In genomic region chr19:13119654-13120053, GRCh38 we compare ENCODE assay signal across 9 cellular contexts. TPM values are rescaled to one million over a fixed set of nuclear protein-coding genes. Genes with fewer than 3 reads are reported as not detected.
A peak's percentile ranks its signal among the peaks of the same experiment; 100 is the strongest.
DNase-seq lines count a peak whose midpoint lies in the region; FAIRE-seq and TF ChIP-seq lines count a peak whose summit lies in the region.
"Had no signal": no experiment of that assay in that cellular context is flagged by ENCODE, and none has a peak within 500 bp of the region (broad histone marks: within the 10 kb centered on the region; RNA-seq: fewer than 3 reads in every experiment).

No MANE protein-coding gene starts in this region.

- WGBS in H1 (ENCODE audit: extremely low coverage in 1 of 2, insufficient coverage in 1 of 2, insufficient read length in 1 of 2, insufficient replicate concordance in 2 of 2, low coverage in 1 of 2, low lambda C conversion rate in 2 of 2, missing lambda C conversion rate in 1 of 2), 2 experiments = 83% methylated on average over 10 of the region's 10 CpGs; no CpG with 5 or more reads in 1 of the 2 experiments

- peak overlapping the region; percentile 55; the same call in 1 of the 2 replicates for H2AK5ac ChIP-seq in H1 (ENCODE audit: low read depth, low read length)

- H3K36me3 Mint-ChIP-seq in Calu3 (ENCODE audit: insufficient read depth, unreplicated experiment) (peaks cover 46% of the 10 kb centered on the region), neural progenitor cell (peaks cover 12% of the 10 kb centered on the region)

- no peaks in the 10 kb centered on the region for H3K27me3 ChIP-seq in OCI-LY3 (ENCODE audit: low read depth, low read length)
- H3K27me3 ChIP-seq in H1 (replicated peaks in 1 of 4; ENCODE audit: control insufficient read depth in 3 of 4, extremely low read depth in 1 of 4, insufficient read depth in 3 of 4, low read length in 3 of 4) = no peaks in the 10 kb centered on the region
- no peaks in the 10 kb centered on the region for H3K27me3 ChIP-seq in neural progenitor cell

- no peak overlapping the region for H3K14ac ChIP-seq in H1 (ENCODE audit: insufficient read length)

- no TSS peak for BruUV-seq in Calu3 (replicated peaks; lab: Mats Ljungman, UMichigan)

- H2BK20ac ChIP-seq in H1 (ENCODE audit: low read length) = no peak overlapping the region

- H2BK120ac ChIP-seq in H1 (replicated peaks; ENCODE audit: low read depth, low read length) = no peak overlapping the region

- peak overlapping the region; percentile 97; the same call in 1 of the 2 replicates for H2BK12ac ChIP-seq in H1 (ENCODE audit: low read depth, low read length)

- peaks cover 38% of the 10 kb centered on the region for H3K79me1 ChIP-seq in H1 (ENCODE audit: low read depth, low read length)

- peaks cover 8% of the 10 kb centered on the region; the same call in 1 of the 2 replicates for H3K23me2 ChIP-seq in H1 (ENCODE audit: low read depth, low read length)

- H3K79me2 ChIP-seq in OCI-LY3 (ENCODE audit: low read length) = peaks cover 86% of the 10 kb centered on the region
- H3K79me2 ChIP-seq in H1 (ENCODE audit: control insufficient read depth in 1 of 2, insufficient read depth in 2 of 2, low read length in 2 of 2) = peaks cover 54 to 78% of the 10 kb centered on the region in 2 experiments
- H3K79me2 ChIP-seq in neural progenitor cell (ENCODE audit: low read depth) = peaks cover 84% of the 10 kb centered on the region

- H4K20me1 ChIP-seq in OCI-LY3 (ENCODE audit: insufficient read depth, low read length) = peaks cover 50% of the 10 kb centered on the region
- peaks cover 48 to 49% of the 10 kb centered on the region in 2 experiments for H4K20me1 ChIP-seq in H1 (replicated peaks in 1 of 2; ENCODE audit: control insufficient read depth in 1 of 2, insufficient read depth in 2 of 2, low read length in 2 of 2)
- H4K20me1 ChIP-seq in neural progenitor cell (ENCODE audit: low read depth) = peaks cover 63% of the 10 kb centered on the region

- intact Hi-C loops in Calu3 (cut with micrococcal nuclease; ENCODE audit: unreplicated experiment) = no loop called here

- no peak overlapping the region for H4K5ac ChIP-seq in H1 (ENCODE audit: insufficient read length, low read depth, low read length)

- H3K4me3 ChIP-seq in OCI-LY3 (ENCODE audit: low read length) (peak overlapping the region; percentile 96), H1 (ENCODE audit: extremely low read depth in 1 of 4, insufficient read depth in 2 of 4, low read depth in 3 of 4, low read length in 4 of 4) (peak overlapping the region; percentile 76 to 100 (median 84); a peak in 6 of 8 replicates), neural progenitor cell (peak overlapping the region; percentile 100)

- H3K27me3 Mint-ChIP-seq in Calu3 (ENCODE audit: unreplicated experiment) (no peaks in the 10 kb centered on the region), neural progenitor cell (ENCODE audit: insufficient read depth, low read depth) (peaks cover 11% of the 10 kb centered on the region)

- H3K9me3 ChIP-seq in OCI-LY3 (ENCODE audit: insufficient read depth, low read length) (no peaks in the 10 kb centered on the region), H1 (ENCODE audit: insufficient read depth in 2 of 2, low read depth in 1 of 2, low read length in 1 of 2) (no peaks in the 10 kb centered on the region), neural progenitor cell (ENCODE audit: low read depth) (no peaks in the 10 kb centered on the region)

- no peak for FAIRE-seq in H1 (lab: Jason Lieb, UNC)
- FAIRE-seq: RCC 7860 had no signal

- peaks cover 7% of the 10 kb centered on the region for H3K36me3 ChIP-seq in OCI-LY3 (replicated peaks; ENCODE audit: low read depth, low read length)
- peaks cover 0 to 14% (median 9%) of the 10 kb centered on the region in 4 experiments; a peak in 5 of 8 replicates for H3K36me3 ChIP-seq in H1 (ENCODE audit: control insufficient read depth in 2 of 4, insufficient read depth in 4 of 4, low read length in 3 of 4)
- H3K36me3 ChIP-seq in neural progenitor cell = no peaks in the 10 kb centered on the region

- H3K4me3 Mint-ChIP-seq in Calu3 (ENCODE audit: low read depth, unreplicated experiment) (peak overlapping the region; percentile 85), neural progenitor cell (peak overlapping the region; percentile 93)

- TF ChIP-seq CTCF in Calu3 (IDR thresholded peaks at IDR 0.05; ENCODE audit: unreplicated experiment) = no peak
- TF ChIP-seq CTCF in OCI-LY3 (IDR thresholded peaks at IDR 0.05; ENCODE audit: low read depth, low read length) = no peak
- TF ChIP-seq CTCF in H1 (IDR thresholded peaks at IDR 0.05; ENCODE audit: control extremely low read depth in 1 of 3, insufficient read depth in 1 of 3, low read depth in 1 of 3, low read length in 3 of 3) = no peak
- TF ChIP-seq CTCF in neural progenitor cell (IDR thresholded peaks at IDR 0.05) = no peak

- no peak overlapping the region for H3K23ac ChIP-seq in H1 (ENCODE audit: insufficient read length)

- no peak for DNase-seq in Calu3
- peak in 1 of 2 experiments; percentile 36 for DNase-seq in H1 (ENCODE audit: low read depth in 1 of 2, low spot score in 2 of 2)
- DNase-seq in neural progenitor cell (ENCODE audit: low spot score) = no peak
- no peak for DNase-seq in activated gamma-delta T cell (lab: John Stamatoyannopoulos, UW)
- no peak for DNase-seq in SW480 (ENCODE audit: low spot score)
- DNase-seq in activated CD8-positive, alpha-beta memory T cell treated with anti-CD3 and anti-CD28 coated beads, Interleukin-2, amount 50 U/mL, for 48 hours = no peak
- DNase-seq in dermis blood vessel endothelial cell = no peak

- no peak overlapping the region for H3K4ac ChIP-seq in H1 (replicated peaks; ENCODE audit: insufficient read length, low read depth, low read length)

- H2AFZ ChIP-seq in OCI-LY3 (ENCODE audit: low read depth, low read length) (no peak overlapping the region), H1 (ENCODE audit: low read length) (no peak overlapping the region), neural progenitor cell (replicated peaks) (no peak overlapping the region)

- no peaks in the 10 kb centered on the region for H3K9me3 Mint-ChIP-seq in Calu3 (ENCODE audit: low read depth, unreplicated experiment)
- no peaks in the 10 kb centered on the region for H3K9me3 Mint-ChIP-seq in neural progenitor cell

- CTCF ChIA-PET in Calu3 (lab: Charles Lee) = no interaction called here
- CTCF ChIA-PET in H1 (lab: Charles Lee; ENCODE audit: partially characterized antibody) = interaction anchor here (0.7 to 2.8 kb wide), 9 partner anchors 8 to 154 kb away, joined by 3 to 7 read pairs (median 4); no protein-coding TSS in a partner anchor

- no peak overlapping the region for H3K56ac ChIP-seq in H1 (replicated peaks; ENCODE audit: insufficient read length, low read depth, low read length)

- peak overlapping the region; percentile 78 for H3K4me2 ChIP-seq in OCI-LY3 (ENCODE audit: low read length)
- peak overlapping the region; percentile 70 to 81 for H3K4me2 ChIP-seq in H1 (ENCODE audit: insufficient read depth in 1 of 2, low read depth in 2 of 2, low read length in 2 of 2)
- H3K4me2 ChIP-seq in neural progenitor cell = peak overlapping the region; percentile 73

- H4K8ac ChIP-seq in H1 (ENCODE audit: extremely low read depth, insufficient read depth, low read length) = peak overlapping the region; percentile 9; the same call in 1 of the 2 replicates

- peak overlapping the region; percentile 99; the same call in 1 of the 2 replicates for H3K9ac ChIP-seq in OCI-LY3 (ENCODE audit: low read length)
- peak overlapping the region in 1 of 4 experiments; percentile 20; a peak in 2 of 7 replicates for H3K9ac ChIP-seq in H1 (replicated peaks in 1 of 4; ENCODE audit: extremely low read depth in 1 of 4, low read depth in 3 of 4, low read length in 3 of 4)
- no peak overlapping the region for H3K9ac ChIP-seq in neural progenitor cell

- H3K4me1 Mint-ChIP-seq in Calu3 (ENCODE audit: low read depth, unreplicated experiment) = peaks cover 16% of the 10 kb centered on the region
- peaks cover 54% of the 10 kb centered on the region for H3K4me1 Mint-ChIP-seq in neural progenitor cell

- 0 out of 2 replicates have a peak overlapping the region, but pooled peaks have one; percentile 48 for H2BK15ac ChIP-seq in H1 (ENCODE audit: low read length)

- TF ChIP-seq POLR2A in H1 (IDR thresholded peaks at IDR 0.05; ENCODE audit: control extremely low read depth in 1 of 2, low read depth in 2 of 2, low read length in 2 of 2) = no peak

- no peak overlapping the region for H4K91ac ChIP-seq in H1 (replicated peaks; ENCODE audit: insufficient read length, low read length)

- POLR2A ChIA-PET in H1 (lab: Charles Lee; ENCODE audit: partially characterized antibody) = interaction anchor here (0.7 to 19.5 kb wide), 18 partner anchors 13 to 248 kb away, joined by 3 to 228 read pairs (median 3); partner anchors contain the start of genes GADD45GIP1, IER2, LYL1 and STX10

- no peak for TF ChIP-seq EP300 in H1 (IDR thresholded peaks at IDR 0.05; ENCODE audit: borderline replicate concordance in 1 of 2, low read depth in 2 of 2, low read length in 2 of 2)

- H3K27ac Mint-ChIP-seq in Calu3 (ENCODE audit: unreplicated experiment) = no peak overlapping the region
- peak overlapping the region; percentile 57 for H3K27ac Mint-ChIP-seq in neural progenitor cell

- peak overlapping the region; percentile 92; the same call in 1 of the 2 replicates for H2BK5ac ChIP-seq in H1 (ENCODE audit: low read depth, low read length)

- H3F3A ChIP-seq in neural progenitor cell (ENCODE audit: low read depth) = peaks cover 14% of the 10 kb centered on the region

- H3K27ac ChIP-seq in OCI-LY3 (ENCODE audit: low read length) (no peak overlapping the region), H1 (ENCODE audit: low read depth, low read length) (no peak overlapping the region), neural progenitor cell (no peak overlapping the region)

- TF ChIP-seq RAD21 in H1 (IDR thresholded peaks at IDR 0.05 in 1 of 2, conservative IDR thresholded peaks at IDR 0.05 in 1 of 2; ENCODE audit: low read depth in 2 of 2, low read length in 2 of 2) = no peak

- no peak overlapping the region for H3K18ac ChIP-seq in H1 (ENCODE audit: extremely low read depth, low read length)

- H3K4me1 ChIP-seq in OCI-LY3 (ENCODE audit: low read length) (peaks cover 16% of the 10 kb centered on the region), H1 (replicated peaks in 1 of 4; ENCODE audit: control insufficient read depth in 3 of 4, insufficient read depth in 4 of 4, low read length in 3 of 4) (peaks cover 14 to 39% (median 26%) of the 10 kb centered on the region in 4 experiments), neural progenitor cell (peaks cover 22% of the 10 kb centered on the region)

RNA-seq across cellular contexts. Expression of gene NACC1, which starts 1.6 kb away (rescaled TPM):
- total RNA-seq in Calu3 (2022) (80.9 and 83.1 TPM in 2 replicates), neural progenitor cell (ENCODE audit: low replicate concordance) (34.7 and 108 TPM in 2 replicates), dermis blood vessel endothelial cell (35.9 and 136 TPM in 2 replicates)
- total RNA-seq in H1 (2021; fragmentation: NEBNext Ultra II Directional; extraction: Animal tissue kit (Norgen Biotek cat#: 25700)) = 226 and 234 TPM in 2 replicates
- polyA plus RNA-seq in H1 (2011; rRNA removed) = 301 and 541 TPM in 2 replicates
- 204 TPM for polyA plus RNA-seq in H1 (2011; cell fraction: cytosol; rRNA removed)
- 367 TPM for polyA plus RNA-seq in H1 (2011; cell fraction: nucleus; rRNA removed)
- polyA plus RNA-seq in H1 (2012, experiment 1 of 2) = 72.2 to 138 TPM (median 120 TPM) in 4 replicates
- polyA plus RNA-seq in H1 (2012, experiment 2 of 2) = 144 TPM
- 169 TPM for polyA plus RNA-seq in H1 (2013, experiment 1 of 2)
- 186 TPM for polyA plus RNA-seq in H1 (2013, experiment 2 of 2)
- polyA minus RNA-seq in H1 (2011; rRNA and poly(A)+ RNA removed) = 150 and 197 TPM in 2 replicates
- 187 TPM for polyA minus RNA-seq in H1 (2011; cell fraction: cytosol; rRNA and poly(A)+ RNA removed)
- 126 TPM for polyA minus RNA-seq in H1 (2011; cell fraction: nucleus; rRNA and poly(A)+ RNA removed)

RNA-seq across cellular contexts. Expression of gene TRMT1, which starts 3.1 kb away (rescaled TPM):
- total RNA-seq in Calu3 (2022) (36.5 and 40.2 TPM in 2 replicates), neural progenitor cell (ENCODE audit: low replicate concordance) (30.2 and 49.0 TPM in 2 replicates), dermis blood vessel endothelial cell (44.7 and 47.0 TPM in 2 replicates)
- 96.6 and 99.3 TPM in 2 replicates for total RNA-seq in H1 (2021; fragmentation: NEBNext Ultra II Directional; extraction: Animal tissue kit (Norgen Biotek cat#: 25700))
- polyA plus RNA-seq in H1 (2011; rRNA removed) = 77.4 and 118 TPM in 2 replicates
- polyA plus RNA-seq in H1 (2011; cell fraction: cytosol; rRNA removed) = 94.9 TPM
- polyA plus RNA-seq in H1 (2011; cell fraction: nucleus; rRNA removed) = 298 TPM
- polyA plus RNA-seq in H1 (2012, experiment 1 of 2) = 66.0 to 95.2 TPM (median 84.7 TPM) in 4 replicates
- 75.5 TPM for polyA plus RNA-seq in H1 (2012, experiment 2 of 2)
- polyA plus RNA-seq in H1 (2013, experiment 1 of 2) = 69.1 TPM
- polyA plus RNA-seq in H1 (2013, experiment 2 of 2) = 65.4 TPM
- polyA minus RNA-seq in H1 (2011; rRNA and poly(A)+ RNA removed) = 38.6 and 46.1 TPM in 2 replicates
- 52.8 TPM for polyA minus RNA-seq in H1 (2011; cell fraction: cytosol; rRNA and poly(A)+ RNA removed)
- polyA minus RNA-seq in H1 (2011; cell fraction: nucleus; rRNA and poly(A)+ RNA removed) = 64.4 TPM

RNA-seq across cellular contexts. Expression of gene LYL1, which starts 17.0 kb away (rescaled TPM):
- total RNA-seq in Calu3 (2022) (0.32 TPM in 1 of 2 replicates, not detected in the other), neural progenitor cell (ENCODE audit: low replicate concordance) (0.88 and 2.2 TPM in 2 replicates), dermis blood vessel endothelial cell (51.8 and 55.0 TPM in 2 replicates)
- total RNA-seq in H1 (2021; fragmentation: NEBNext Ultra II Directional; extraction: Animal tissue kit (Norgen Biotek cat#: 25700)) = 0.58 and 0.65 TPM in 2 replicates
- 0.76 and 1.0 TPM in 2 replicates for polyA plus RNA-seq in H1 (2011; rRNA removed)
- 0.62 TPM for polyA plus RNA-seq in H1 (2011; cell fraction: cytosol; rRNA removed)
- 0.78 TPM for polyA plus RNA-seq in H1 (2011; cell fraction: nucleus; rRNA removed)
- 0.23 to 0.67 TPM (median 0.39 TPM) in 4 replicates for polyA plus RNA-seq in H1 (2012, experiment 1 of 2)
- 0.26 TPM for polyA plus RNA-seq in H1 (2012, experiment 2 of 2)
- 0.65 TPM for polyA plus RNA-seq in H1 (2013, experiment 1 of 2)
- 0.52 TPM for polyA plus RNA-seq in H1 (2013, experiment 2 of 2)
- polyA minus RNA-seq in H1 (2011; rRNA and poly(A)+ RNA removed) = 0.10 TPM in 1 of 2 replicates, not detected in the other
- 1.2 TPM for polyA minus RNA-seq in H1 (2011; cell fraction: cytosol; rRNA and poly(A)+ RNA removed)
- 0.40 TPM for polyA minus RNA-seq in H1 (2011; cell fraction: nucleus; rRNA and poly(A)+ RNA removed)

RNA-seq across cellular contexts. Expression of gene STX10, which starts 30.5 kb away (rescaled TPM):
- total RNA-seq in Calu3 (2022) (52.3 and 52.7 TPM in 2 replicates), neural progenitor cell (ENCODE audit: low replicate concordance) (36.5 and 51.2 TPM in 2 replicates), dermis blood vessel endothelial cell (69.9 and 84.6 TPM in 2 replicates)
- 50.8 and 53.0 TPM in 2 replicates for total RNA-seq in H1 (2021; fragmentation: NEBNext Ultra II Directional; extraction: Animal tissue kit (Norgen Biotek cat#: 25700))
- polyA plus RNA-seq in H1 (2011; rRNA removed) = 80.1 and 86.8 TPM in 2 replicates
- polyA plus RNA-seq in H1 (2011; cell fraction: cytosol; rRNA removed) = 88.9 TPM
- 146 TPM for polyA plus RNA-seq in H1 (2011; cell fraction: nucleus; rRNA removed)
- polyA plus RNA-seq in H1 (2012, experiment 1 of 2) = 58.8 to 94.1 TPM (median 80.2 TPM) in 4 replicates
- 81.1 TPM for polyA plus RNA-seq in H1 (2012, experiment 2 of 2)
- polyA plus RNA-seq in H1 (2013, experiment 1 of 2) = 48.9 TPM
- 49.5 TPM for polyA plus RNA-seq in H1 (2013, experiment 2 of 2)
- polyA minus RNA-seq in H1 (2011; rRNA and poly(A)+ RNA removed) = 44.8 and 47.0 TPM in 2 replicates
- 40.2 TPM for polyA minus RNA-seq in H1 (2011; cell fraction: cytosol; rRNA and poly(A)+ RNA removed)
- 36.6 TPM for polyA minus RNA-seq in H1 (2011; cell fraction: nucleus; rRNA and poly(A)+ RNA removed)

RNA-seq across cellular contexts. Expression of gene IER2, which starts 30.6 kb away (rescaled TPM):
- total RNA-seq in Calu3 (2022) (96.3 and 108 TPM in 2 replicates), neural progenitor cell (ENCODE audit: low replicate concordance) (13.7 and 55.4 TPM in 2 replicates), dermis blood vessel endothelial cell (25.5 and 30.8 TPM in 2 replicates)
- total RNA-seq in H1 (2021; fragmentation: NEBNext Ultra II Directional; extraction: Animal tissue kit (Norgen Biotek cat#: 25700)) = 137 and 138 TPM in 2 replicates
- polyA plus RNA-seq in H1 (2011; rRNA removed) = 84.5 and 151 TPM in 2 replicates
- polyA plus RNA-seq in H1 (2011; cell fraction: cytosol; rRNA removed) = 66.0 TPM
- polyA plus RNA-seq in H1 (2011; cell fraction: nucleus; rRNA removed) = 110 TPM
- polyA plus RNA-seq in H1 (2012, experiment 1 of 2) = 106 to 120 TPM (median 111 TPM) in 4 replicates
- 92.0 TPM for polyA plus RNA-seq in H1 (2012, experiment 2 of 2)
- 105 TPM for polyA plus RNA-seq in H1 (2013, experiment 1 of 2)
- 105 TPM for polyA plus RNA-seq in H1 (2013, experiment 2 of 2)
- polyA minus RNA-seq in H1 (2011; rRNA and poly(A)+ RNA removed) = 6.0 and 9.9 TPM in 2 replicates
- 33.4 TPM for polyA minus RNA-seq in H1 (2011; cell fraction: cytosol; rRNA and poly(A)+ RNA removed)
- 81.9 TPM for polyA minus RNA-seq in H1 (2011; cell fraction: nucleus; rRNA and poly(A)+ RNA removed)

Comparison
In these comparisons a context has a peak if more than half of its experiments do, and no peak if none do; other contexts are left out.
1. RNA of gene LYL1, which starts 17.0 kb away (total RNA-seq): 51.8 to 55.0 TPM in dermis blood vessel endothelial cell; 0.88 to 2.2 TPM in neural progenitor cell, 0.58 to 0.65 TPM in H1 and 0.32 TPM in Calu3; every median in the first group is over 10 times any median in the second.
2. Peak in every context shown above with its lines, with median percentiles within 50 percentile points of each other: H3K4me2 ChIP-seq and H3K4me3 ChIP-seq.